Comparison of ENCODE assay signal across 1 cellular context in the genomic region with DNA sequence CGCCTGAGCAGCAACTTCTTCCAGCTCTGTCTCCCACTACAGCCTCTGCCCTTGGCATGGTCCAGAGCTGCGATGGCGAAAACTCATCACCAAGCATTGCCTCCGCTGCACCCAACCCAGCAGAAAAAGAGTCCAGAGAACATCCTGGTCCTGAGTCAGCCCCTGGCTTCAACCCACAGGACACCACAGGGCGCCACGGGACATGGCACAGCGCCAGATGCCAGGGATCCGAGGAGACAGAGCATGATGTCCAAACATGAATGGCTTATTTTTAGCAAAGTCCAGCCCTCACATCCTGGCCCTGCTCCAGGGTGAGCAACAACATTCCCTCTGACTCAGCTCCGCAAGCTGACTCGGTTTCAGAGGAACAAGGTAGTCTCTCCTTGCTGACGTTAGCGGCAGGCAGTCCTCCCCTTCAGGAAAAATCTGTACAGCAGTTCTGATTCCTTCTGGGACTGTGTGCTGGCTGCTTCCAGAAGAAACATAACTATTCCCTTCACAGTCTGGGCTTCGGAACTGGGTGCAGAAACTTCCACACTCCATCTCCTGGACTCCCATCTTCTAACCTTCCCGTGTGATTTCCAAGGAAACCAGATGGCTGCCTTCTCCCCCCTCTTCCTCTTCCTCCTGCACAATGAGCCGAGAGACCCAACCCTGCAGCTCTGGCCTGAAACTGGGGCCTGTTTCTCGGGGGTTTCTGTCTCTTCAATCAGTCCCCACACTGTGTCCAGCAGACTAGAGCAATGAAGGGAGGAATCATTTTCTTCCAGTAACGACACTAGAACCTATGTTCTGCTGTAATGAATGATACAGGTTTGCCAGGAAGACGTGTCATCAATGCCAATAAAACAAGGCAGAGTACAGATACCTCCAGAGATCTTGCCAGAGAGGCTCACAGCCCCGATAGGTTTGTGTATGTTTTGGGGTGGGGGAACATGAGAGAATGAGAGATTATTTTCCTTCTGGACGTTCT.
TF ChIP-seq lines count a peak whose summit lies in the region.

No MANE protein-coding gene starts in this region.

TF ChIP-seq in HepG2, 621 proteins besides CTCF, POLR2A, EP300 and RAD21 (continued from another document and continues in another):
- TF ChIP-seq, protein P1, sequence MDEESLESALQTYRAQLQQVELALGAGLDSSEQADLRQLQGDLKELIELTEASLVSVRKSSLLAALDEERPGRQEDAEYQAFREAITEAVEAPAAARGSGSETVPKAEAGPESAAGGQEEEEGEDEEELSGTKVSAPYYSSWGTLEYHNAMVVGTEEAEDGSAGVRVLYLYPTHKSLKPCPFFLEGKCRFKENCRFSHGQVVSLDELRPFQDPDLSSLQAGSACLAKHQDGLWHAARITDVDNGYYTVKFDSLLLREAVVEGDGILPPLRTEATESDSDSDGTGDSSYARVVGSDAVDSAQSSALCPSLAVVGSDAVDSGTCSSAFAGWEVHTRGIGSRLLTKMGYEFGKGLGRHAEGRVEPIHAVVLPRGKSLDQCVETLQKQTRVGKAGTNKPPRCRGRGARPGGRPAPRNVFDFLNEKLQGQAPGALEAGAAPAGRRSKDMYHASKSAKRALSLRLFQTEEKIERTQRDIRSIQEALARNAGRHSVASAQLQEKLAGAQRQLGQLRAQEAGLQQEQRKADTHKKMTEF (CRISPR knock-in tag; IDR thresholded peaks at IDR 0.05) = peak; percentile 74
- TF ChIP-seq HES4 (CRISPR knock-in tag; IDR thresholded peaks at IDR 0.05; ENCODE audit: borderline replicate concordance) (no peak), ZNF292 (CRISPR knock-in tag; IDR thresholded peaks at IDR 0.05; ENCODE audit: borderline replicate concordance, low read depth) (peak; percentile 71; the same call in 1 of the 2 replicates), SMAD3 (CRISPR knock-in tag; IDR thresholded peaks at IDR 0.05) (0 out of 2 replicates have a peak, but pooled peaks have one; percentile 57), AFF4 (CRISPR knock-in tag; IDR thresholded peaks at IDR 0.05) (peak; percentile 74; the same call in 1 of the 2 replicates), ZSCAN31 (CRISPR knock-in tag; IDR thresholded peaks at IDR 0.05; ENCODE audit: low read depth) (0 out of 2 replicates have a peak, but pooled peaks have one; percentile 30), PCBP1 (IDR thresholded peaks at IDR 0.05; ENCODE audit: borderline replicate concordance, low read depth, low read length) (no peak), ZNF253 (CRISPR knock-in tag; IDR thresholded peaks at IDR 0.05; ENCODE audit: borderline replicate concordance) (no peak), RFXANK (CRISPR knock-in tag; IDR thresholded peaks at IDR 0.05) (no peak), CAMTA2 (CRISPR knock-in tag; IDR thresholded peaks at IDR 0.05; ENCODE audit: borderline replicate concordance) (no peak), ZNF264 (CRISPR knock-in tag; IDR thresholded peaks at IDR 0.05) (no peak), ZNF260 (CRISPR knock-in tag; IDR thresholded peaks at IDR 0.05; ENCODE audit: borderline replicate concordance, low read depth) (no peak), ZNF570 (CRISPR knock-in tag; IDR thresholded peaks at IDR 0.05; ENCODE audit: borderline replicate concordance) (no peak), MLLT10 (CRISPR knock-in tag; IDR thresholded peaks at IDR 0.05) (no peak), ZNF672 (CRISPR knock-in tag; IDR thresholded peaks at IDR 0.05) (no peak), IRX3 (CRISPR knock-in tag; IDR thresholded peaks at IDR 0.05; ENCODE audit: borderline replicate concordance, low read depth) (no peak), ZNF350 (CRISPR knock-in tag; IDR thresholded peaks at IDR 0.05; ENCODE audit: borderline replicate concordance, low read depth) (peak; percentile 64; the same call in 1 of the 2 replicates), NR1H2 (CRISPR knock-in tag; IDR thresholded peaks at IDR 0.05; ENCODE audit: borderline replicate concordance, low read depth) (no peak), ELF3 (CRISPR knock-in tag; IDR thresholded peaks at IDR 0.05) (peak; percentile 85)
- TF ChIP-seq, protein P2, sequence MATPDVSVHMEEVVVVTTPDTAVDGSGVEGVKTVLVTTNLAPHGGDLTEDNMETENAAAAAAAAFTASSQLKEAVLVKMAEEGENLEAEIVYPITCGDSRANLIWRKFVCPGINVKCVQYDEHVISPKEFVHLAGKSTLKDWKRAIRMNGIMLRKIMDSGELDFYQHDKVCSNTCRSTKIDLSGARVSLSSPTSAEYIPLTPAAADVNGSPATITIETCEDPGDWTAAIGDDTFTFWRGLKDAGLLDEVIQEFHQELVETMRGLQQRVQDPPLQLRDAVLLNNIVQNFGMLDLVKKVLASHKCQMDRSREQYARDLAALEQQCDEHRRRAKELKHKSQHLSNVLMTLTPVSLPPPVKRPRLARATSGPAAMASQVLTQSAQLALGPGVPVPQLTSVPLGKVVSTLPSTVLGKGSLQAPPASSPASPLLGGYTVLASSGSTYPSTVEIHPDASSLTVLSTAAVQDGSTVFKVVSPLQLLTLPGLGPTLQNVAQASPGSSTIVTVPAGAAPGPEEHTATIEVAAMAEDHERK (CRISPR knock-in tag; IDR thresholded peaks at IDR 0.05; ENCODE audit: low read depth) = no peak
- TF ChIP-seq, protein P3, sequence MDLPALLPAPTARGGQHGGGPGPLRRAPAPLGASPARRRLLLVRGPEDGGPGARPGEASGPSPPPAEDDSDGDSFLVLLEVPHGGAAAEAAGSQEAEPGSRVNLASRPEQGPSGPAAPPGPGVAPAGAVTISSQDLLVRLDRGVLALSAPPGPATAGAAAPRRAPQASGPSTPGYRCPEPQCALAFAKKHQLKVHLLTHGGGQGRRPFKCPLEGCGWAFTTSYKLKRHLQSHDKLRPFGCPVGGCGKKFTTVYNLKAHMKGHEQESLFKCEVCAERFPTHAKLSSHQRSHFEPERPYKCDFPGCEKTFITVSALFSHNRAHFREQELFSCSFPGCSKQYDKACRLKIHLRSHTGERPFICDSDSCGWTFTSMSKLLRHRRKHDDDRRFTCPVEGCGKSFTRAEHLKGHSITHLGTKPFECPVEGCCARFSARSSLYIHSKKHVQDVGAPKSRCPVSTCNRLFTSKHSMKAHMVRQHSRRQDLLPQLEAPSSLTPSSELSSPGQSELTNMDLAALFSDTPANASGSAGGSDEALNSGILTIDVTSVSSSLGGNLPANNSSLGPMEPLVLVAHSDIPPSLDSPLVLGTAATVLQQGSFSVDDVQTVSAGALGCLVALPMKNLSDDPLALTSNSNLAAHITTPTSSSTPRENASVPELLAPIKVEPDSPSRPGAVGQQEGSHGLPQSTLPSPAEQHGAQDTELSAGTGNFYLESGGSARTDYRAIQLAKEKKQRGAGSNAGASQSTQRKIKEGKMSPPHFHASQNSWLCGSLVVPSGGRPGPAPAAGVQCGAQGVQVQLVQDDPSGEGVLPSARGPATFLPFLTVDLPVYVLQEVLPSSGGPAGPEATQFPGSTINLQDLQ (CRISPR knock-in tag; IDR thresholded peaks at IDR 0.05) = no peak
- TF ChIP-seq, protein P4, sequence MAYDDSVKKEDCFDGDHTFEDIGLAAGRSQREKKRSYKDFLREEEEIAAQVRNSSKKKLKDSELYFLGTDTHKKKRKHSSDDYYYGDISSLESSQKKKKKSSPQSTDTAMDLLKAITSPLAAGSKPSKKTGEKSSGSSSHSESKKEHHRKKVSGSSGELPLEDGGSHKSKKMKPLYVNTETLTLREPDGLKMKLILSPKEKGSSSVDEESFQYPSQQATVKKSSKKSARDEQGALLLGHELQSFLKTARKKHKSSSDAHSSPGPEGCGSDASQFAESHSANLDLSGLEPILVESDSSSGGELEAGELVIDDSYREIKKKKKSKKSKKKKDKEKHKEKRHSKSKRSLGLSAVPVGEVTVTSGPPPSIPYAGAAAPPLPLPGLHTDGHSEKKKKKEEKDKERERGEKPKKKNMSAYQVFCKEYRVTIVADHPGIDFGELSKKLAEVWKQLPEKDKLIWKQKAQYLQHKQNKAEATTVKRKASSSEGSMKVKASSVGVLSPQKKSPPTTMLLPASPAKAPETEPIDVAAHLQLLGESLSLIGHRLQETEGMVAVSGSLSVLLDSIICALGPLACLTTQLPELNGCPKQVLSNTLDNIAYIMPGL (CRISPR knock-in tag; IDR thresholded peaks at IDR 0.05; ENCODE audit: borderline replicate concordance in 1 of 2, low read depth in 1 of 2) = peak in 1 of 2 experiments; percentile 44; a peak in 1 of 4 replicates
- TF ChIP-seq, protein P5, sequence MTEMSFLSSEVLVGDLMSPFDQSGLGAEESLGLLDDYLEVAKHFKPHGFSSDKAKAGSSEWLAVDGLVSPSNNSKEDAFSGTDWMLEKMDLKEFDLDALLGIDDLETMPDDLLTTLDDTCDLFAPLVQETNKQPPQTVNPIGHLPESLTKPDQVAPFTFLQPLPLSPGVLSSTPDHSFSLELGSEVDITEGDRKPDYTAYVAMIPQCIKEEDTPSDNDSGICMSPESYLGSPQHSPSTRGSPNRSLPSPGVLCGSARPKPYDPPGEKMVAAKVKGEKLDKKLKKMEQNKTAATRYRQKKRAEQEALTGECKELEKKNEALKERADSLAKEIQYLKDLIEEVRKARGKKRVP (CRISPR knock-in tag; IDR thresholded peaks at IDR 0.05) = no peak
- TF ChIP-seq, protein P6, sequence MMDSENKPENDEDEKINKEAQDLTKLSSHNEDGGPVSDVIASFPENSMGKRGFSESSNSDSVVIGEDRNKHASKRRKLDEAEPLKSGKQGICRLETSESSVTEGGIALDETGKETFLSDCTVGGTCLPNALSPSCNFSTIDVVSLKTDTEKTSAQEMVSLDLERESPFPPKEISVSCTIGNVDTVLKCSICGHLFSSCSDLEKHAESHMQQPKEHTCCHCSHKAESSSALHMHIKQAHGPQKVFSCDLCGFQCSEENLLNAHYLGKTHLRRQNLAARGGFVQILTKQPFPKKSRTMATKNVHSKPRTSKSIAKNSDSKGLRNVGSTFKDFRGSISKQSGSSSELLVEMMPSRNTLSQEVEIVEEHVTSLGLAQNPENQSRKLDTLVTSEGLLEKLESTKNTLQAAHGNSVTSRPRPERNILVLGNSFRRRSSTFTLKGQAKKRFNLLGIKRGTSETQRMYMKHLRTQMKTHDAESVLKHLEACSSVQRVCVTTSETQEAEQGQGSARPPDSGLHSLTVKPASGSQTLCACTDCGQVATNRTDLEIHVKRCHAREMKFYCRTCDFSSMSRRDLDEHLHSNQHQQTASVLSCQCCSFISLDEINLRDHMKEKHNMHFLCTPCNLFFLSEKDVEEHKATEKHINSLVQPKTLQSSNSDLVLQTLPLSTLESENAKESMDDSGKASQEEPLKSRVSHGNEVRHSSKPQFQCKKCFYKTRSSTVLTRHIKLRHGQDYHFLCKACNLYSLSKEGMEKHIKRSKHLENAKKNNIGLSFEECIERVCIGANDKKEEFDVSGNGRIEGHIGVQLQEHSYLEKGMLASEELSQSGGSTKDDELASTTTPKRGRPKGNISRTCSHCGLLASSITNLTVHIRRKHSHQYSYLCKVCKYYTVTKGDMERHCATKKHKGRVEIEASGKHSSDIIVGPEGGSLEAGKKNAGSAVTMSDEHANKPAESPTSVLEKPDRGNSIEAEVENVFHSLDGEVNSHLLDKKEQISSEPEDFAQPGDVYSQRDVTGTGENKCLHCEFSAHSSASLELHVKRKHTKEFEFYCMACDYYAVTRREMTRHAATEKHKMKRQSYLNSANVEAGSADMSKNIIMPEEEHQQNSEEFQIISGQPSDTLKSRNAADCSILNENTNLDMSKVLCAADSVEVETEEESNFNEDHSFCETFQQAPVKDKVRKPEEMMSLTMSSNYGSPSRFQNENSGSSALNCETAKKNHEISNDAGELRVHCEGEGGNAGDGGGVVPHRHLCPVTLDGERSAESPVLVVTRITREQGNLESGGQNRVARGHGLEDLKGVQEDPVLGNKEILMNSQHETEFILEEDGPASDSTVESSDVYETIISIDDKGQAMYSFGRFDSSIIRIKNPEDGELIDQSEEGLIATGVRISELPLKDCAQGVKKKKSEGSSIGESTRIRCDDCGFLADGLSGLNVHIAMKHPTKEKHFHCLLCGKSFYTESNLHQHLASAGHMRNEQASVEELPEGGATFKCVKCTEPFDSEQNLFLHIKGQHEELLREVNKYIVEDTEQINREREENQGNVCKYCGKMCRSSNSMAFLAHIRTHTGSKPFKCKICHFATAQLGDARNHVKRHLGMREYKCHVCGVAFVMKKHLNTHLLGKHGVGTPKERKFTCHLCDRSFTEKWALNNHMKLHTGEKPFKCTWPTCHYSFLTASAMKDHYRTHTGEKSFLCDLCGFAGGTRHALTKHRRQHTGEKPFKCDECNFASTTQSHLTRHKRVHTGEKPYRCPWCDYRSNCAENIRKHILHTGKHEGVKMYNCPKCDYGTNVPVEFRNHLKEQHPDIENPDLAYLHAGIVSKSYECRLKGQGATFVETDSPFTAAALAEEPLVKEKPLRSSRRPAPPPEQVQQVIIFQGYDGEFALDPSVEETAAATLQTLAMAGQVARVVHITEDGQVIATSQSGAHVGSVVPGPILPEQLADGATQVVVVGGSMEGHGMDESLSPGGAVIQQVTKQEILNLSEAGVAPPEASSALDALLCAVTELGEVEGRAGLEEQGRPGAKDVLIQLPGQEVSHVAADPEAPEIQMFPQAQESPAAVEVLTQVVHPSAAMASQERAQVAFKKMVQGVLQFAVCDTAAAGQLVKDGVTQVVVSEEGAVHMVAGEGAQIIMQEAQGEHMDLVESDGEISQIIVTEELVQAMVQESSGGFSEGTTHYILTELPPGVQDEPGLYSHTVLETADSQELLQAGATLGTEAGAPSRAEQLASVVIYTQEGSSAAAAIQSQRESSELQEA (CRISPR knock-in tag; IDR thresholded peaks at IDR 0.05; ENCODE audit: not compliant biosample characterization) = no peak
- TF ChIP-seq, protein P7, sequence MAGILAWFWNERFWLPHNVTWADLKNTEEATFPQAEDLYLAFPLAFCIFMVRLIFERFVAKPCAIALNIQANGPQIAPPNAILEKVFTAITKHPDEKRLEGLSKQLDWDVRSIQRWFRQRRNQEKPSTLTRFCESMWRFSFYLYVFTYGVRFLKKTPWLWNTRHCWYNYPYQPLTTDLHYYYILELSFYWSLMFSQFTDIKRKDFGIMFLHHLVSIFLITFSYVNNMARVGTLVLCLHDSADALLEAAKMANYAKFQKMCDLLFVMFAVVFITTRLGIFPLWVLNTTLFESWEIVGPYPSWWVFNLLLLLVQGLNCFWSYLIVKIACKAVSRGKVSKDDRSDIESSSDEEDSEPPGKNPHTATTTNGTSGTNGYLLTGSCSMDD (CRISPR knock-in tag; IDR thresholded peaks at IDR 0.05) = no peak
